Comparison of ENCODE assay signal across 20 cellular contexts in genomic region chr15:90807687-90808086, GRCh38.
A peak's percentile ranks its signal among the peaks of the same experiment; 100 is the strongest.
DNase-seq lines count a peak whose midpoint lies in the region; ATAC-seq and TF ChIP-seq lines count a peak whose summit lies in the region.
"Had no signal": no experiment of that assay in that cellular context is flagged by ENCODE, and none has a peak within 500 bp of the region (broad histone marks: within the 10 kb centered on the region; RNA-seq: fewer than 3 reads in every experiment).

No MANE protein-coding gene starts in this region.

- H3K27me3 ChIP-seq in uterus, result no peaks in the 10 kb centered on the region
- H3K27me3 ChIP-seq: gastroesophageal sphincter had no signal

- DNase-seq in activated naive CD4-positive, alpha-beta T cell treated with anti-CD3 and anti-CD28 coated beads, Interleukin-2, amount 10 ng/mL, durations not matched to agents 7 days and 5 days, result no peak
- no peak for DNase-seq in activated naive CD4-positive, alpha-beta T cell (lab: John Stamatoyannopoulos, UW)
- DNase-seq in T-helper 2 cell treated with Interferon-gamma antibody and Interleukin-4, amounts not matched to agents 5 μg/mL and 100 μg/mL, for 36 hours (ENCODE audit: low spot score), result no peak
- DNase-seq in kidney tubule cell (ENCODE audit: low spot score) (peak; percentile 17), NCI-H2171 (lab: John Stamatoyannopoulos, UW) (no peak), uterus (no peak)
- DNase-seq in stimulated activated effector memory CD8-positive, alpha-beta T cell treated with anti-CD3 and anti-CD28 coated beads, Interleukin-12 subunit alpha, Interleukin-12 subunit beta, amount 100 ng/mL, for 72 hours (ENCODE audit: low spot score in 2 of 2), result no peak
- DNase-seq: activated effector memory CD4-positive, alpha-beta T cell treated with Interleukin-2 at 50 U/mL for 16 hours; amygdala; CD8-positive, alpha-beta memory T cell; central memory CD4-positive, alpha-beta T cell; DMS79; HFFc6; mesendoderm; NCI-H187 treated with DMSO at 0.1 percent for 48 hours; NCI-H226; NCI-H82 had no signal

- H3K36me3 ChIP-seq in uterus, result no peaks in the 10 kb centered on the region
- H3K36me3 ChIP-seq: gastroesophageal sphincter had no signal

- no peaks in the 10 kb centered on the region for H3K9me3 ChIP-seq in uterus
- H3K9me3 ChIP-seq: gastroesophageal sphincter had no signal

- TF ChIP-seq POLR2A in uterus (IDR thresholded peaks at IDR 0.05), result no peak

- H3K4me3 ChIP-seq in uterus, result no peak overlapping the region
- H3K4me3 ChIP-seq: gastroesophageal sphincter had no signal

- no peaks in the 10 kb centered on the region for H3K9me3 Mint-ChIP-seq in activated naive CD4-positive, alpha-beta T cell treated with anti-CD3 and anti-CD28 coated beads, Interleukin-2, amount 10 ng/mL, durations not matched to agents 7 days and 5 days
- H3K9me3 Mint-ChIP-seq in T-helper 2 cell treated with Interferon-gamma antibody and Interleukin-4, amounts not matched to agents 5 μg/mL and 100 μg/mL, for 36 hours, result no peaks in the 10 kb centered on the region
- H3K9me3 Mint-ChIP-seq in stimulated activated effector memory CD8-positive, alpha-beta T cell treated with anti-CD3 and anti-CD28 coated beads, Interleukin-12 subunit alpha, Interleukin-12 subunit beta, amount 100 ng/mL, for 72 hours, result no peaks in the 10 kb centered on the region
- H3K9me3 Mint-ChIP-seq: CD8-positive, alpha-beta memory T cell; HFFc6 had no signal

- no peak overlapping the region for H3K4me3 Mint-ChIP-seq in activated naive CD4-positive, alpha-beta T cell treated with anti-CD3 and anti-CD28 coated beads, Interleukin-2, amount 10 ng/mL, durations not matched to agents 7 days and 5 days
- H3K4me3 Mint-ChIP-seq in T-helper 2 cell treated with Interferon-gamma antibody and Interleukin-4, amounts not matched to agents 5 μg/mL and 100 μg/mL, for 36 hours, result peak overlapping the region; percentile 39
- peak overlapping the region; percentile 21 for H3K4me3 Mint-ChIP-seq in stimulated activated effector memory CD8-positive, alpha-beta T cell treated with anti-CD3 and anti-CD28 coated beads, Interleukin-12 subunit alpha, Interleukin-12 subunit beta, amount 100 ng/mL, for 72 hours
- H3K4me3 Mint-ChIP-seq: CD8-positive, alpha-beta memory T cell; HFFc6 had no signal

- H3K27ac ChIP-seq in uterus, result no peak overlapping the region
- H3K27ac ChIP-seq: gastroesophageal sphincter had no signal

- no peaks in the 10 kb centered on the region for H3K27me3 Mint-ChIP-seq in activated naive CD4-positive, alpha-beta T cell treated with anti-CD3 and anti-CD28 coated beads, Interleukin-2, amount 10 ng/mL, durations not matched to agents 7 days and 5 days
- H3K27me3 Mint-ChIP-seq in T-helper 2 cell treated with Interferon-gamma antibody and Interleukin-4, amounts not matched to agents 5 μg/mL and 100 μg/mL, for 36 hours (ENCODE audit: low read depth), result no peaks in the 10 kb centered on the region
- H3K27me3 Mint-ChIP-seq: CD8-positive, alpha-beta memory T cell had no signal

- peak overlapping the region; percentile 81 for H3K27ac Mint-ChIP-seq in activated naive CD4-positive, alpha-beta T cell treated with anti-CD3 and anti-CD28 coated beads, Interleukin-2, amount 10 ng/mL, durations not matched to agents 7 days and 5 days
- H3K27ac Mint-ChIP-seq in T-helper 2 cell treated with Interferon-gamma antibody and Interleukin-4, amounts not matched to agents 5 μg/mL and 100 μg/mL, for 36 hours, result peak overlapping the region; percentile 80
- peak overlapping the region; percentile 61 for H3K27ac Mint-ChIP-seq in stimulated activated effector memory CD8-positive, alpha-beta T cell treated with anti-CD3 and anti-CD28 coated beads, Interleukin-12 subunit alpha, Interleukin-12 subunit beta, amount 100 ng/mL, for 72 hours
- H3K27ac Mint-ChIP-seq: HFFc6 had no signal

- H3K36me3 Mint-ChIP-seq in activated naive CD4-positive, alpha-beta T cell treated with anti-CD3 and anti-CD28 coated beads, Interleukin-2, amount 10 ng/mL, durations not matched to agents 7 days and 5 days, result peaks cover 65% of the 10 kb centered on the region
- peaks cover 64% of the 10 kb centered on the region for H3K36me3 Mint-ChIP-seq in T-helper 2 cell treated with Interferon-gamma antibody and Interleukin-4, amounts not matched to agents 5 μg/mL and 100 μg/mL, for 36 hours (ENCODE audit: low read depth)
- H3K36me3 Mint-ChIP-seq in stimulated activated effector memory CD8-positive, alpha-beta T cell treated with anti-CD3 and anti-CD28 coated beads, Interleukin-12 subunit alpha, Interleukin-12 subunit beta, amount 100 ng/mL, for 72 hours, result peaks cover 88% of the 10 kb centered on the region

- TF ChIP-seq CTCF in uterus (IDR thresholded peaks at IDR 0.05), result no peak

- ATAC-seq in stimulated activated effector memory CD8-positive, alpha-beta T cell treated with anti-CD3 and anti-CD28 coated beads, Interleukin-12 subunit alpha, Interleukin-12 subunit beta, amount 100 ng/mL, for 72 hours, result peak; percentile 94
- no peak for ATAC-seq in GM21390 (IDR thresholded peaks at IDR 0.05; ENCODE audit: unreplicated experiment)
- ATAC-seq: SK-N-SH treated with all-trans-retinoic acid at 6 μM for 48 hours had no signal

- CTCF ChIA-PET in activated naive CD4-positive, alpha-beta T cell treated with anti-CD3 and anti-CD28 coated beads, Interleukin-2, amount 10 ng/mL, durations not matched to agents 7 days and 5 days (lab: Charles Lee), result interaction anchor here (0.7 to 3.0 kb wide), 5 partner anchors 9 to 124 kb away, joined by 3 to 22 read pairs (median 6); partner anchors contain the start of gene HDDC3

- peaks cover 49% of the 10 kb centered on the region for H3K4me1 Mint-ChIP-seq in activated naive CD4-positive, alpha-beta T cell treated with anti-CD3 and anti-CD28 coated beads, Interleukin-2, amount 10 ng/mL, durations not matched to agents 7 days and 5 days
- peaks cover 46% of the 10 kb centered on the region for H3K4me1 Mint-ChIP-seq in T-helper 2 cell treated with Interferon-gamma antibody and Interleukin-4, amounts not matched to agents 5 μg/mL and 100 μg/mL, for 36 hours (ENCODE audit: low read depth)
- H3K4me1 Mint-ChIP-seq in stimulated activated effector memory CD8-positive, alpha-beta T cell treated with anti-CD3 and anti-CD28 coated beads, Interleukin-12 subunit alpha, Interleukin-12 subunit beta, amount 100 ng/mL, for 72 hours, result peaks cover 43% of the 10 kb centered on the region

- intact Hi-C loops in uterus (cut with DNase I; ENCODE audit: low total_unique reads), result no loop called here

- H3K4me1 ChIP-seq in uterus, result no peaks in the 10 kb centered on the region
- H3K4me1 ChIP-seq: gastroesophageal sphincter had no signal
